7 cellular contexts compared by ENCODE assay signal in genomic region chr11:124801014-124801413, GRCh38. TPM values are rescaled to one million over a fixed set of nuclear protein-coding genes. Genes with fewer than 3 reads are reported as not detected.
DNase-seq lines count a peak whose midpoint lies in the region; ATAC-seq, FAIRE-seq and TF ChIP-seq lines count a peak whose summit lies in the region.

No MANE protein-coding gene starts in this region.

- TF ChIP-seq EP300 in SK-N-SH (IDR thresholded peaks at IDR 0.05; ENCODE audit: borderline replicate concordance in 1 of 2, low read depth in 1 of 2, low read length in 1 of 2) (no peak), ovary (IDR thresholded peaks at IDR 0.05) (no peak)

- CTCF ChIA-PET in SK-N-SH (lab: Yijun Ruan, JAX) = interaction anchor here (0.6 to 7.1 kb wide), 19 partner anchors 8 to 399 kb away, joined by 3 to 41 read pairs (median 4); partner anchors contain the start of gene ESAM

- peaks cover 42% of the 10 kb centered on the region for H3K79me2 ChIP-seq in SK-N-SH (ENCODE audit: insufficient read depth)

- POLR2A ChIA-PET in SK-N-SH (lab: Yijun Ruan, JAX) = interaction anchor here (0.7 to 2.2 kb wide), 5 partner anchors 12 to 153 kb away, joined by 4 to 7 read pairs (median 4); partner anchors contain the start of gene CCDC15

- intact Hi-C loops in ovary (cut with DNase I) = no loop called here

- peak overlapping the region; percentile 95 to 97 for H3K27ac ChIP-seq in SK-N-SH (ENCODE audit: low read depth in 2 of 2, low read length in 1 of 2)
- H3K27ac ChIP-seq in ovary = peak overlapping the region in 1 of 2 donors; percentile 99

- H3K4me3 ChIP-seq in SK-N-SH (ENCODE audit: low read depth in 2 of 2, low read length in 1 of 2) = peak overlapping the region; percentile 68 to 70
- H3K4me3 ChIP-seq in fibroblast of pulmonary artery (replicated peaks; ENCODE audit: low read depth, low read length) = peak overlapping the region; percentile 74
- H3K4me3 ChIP-seq in ovary = peak overlapping the region; percentile 98

- H3K9ac ChIP-seq in SK-N-SH = peak overlapping the region; percentile 97

- no peaks in the 10 kb centered on the region for H3K36me3 ChIP-seq in SK-N-SH (replicated peaks in 1 of 2; ENCODE audit: control insufficient read depth in 1 of 2, insufficient read depth in 2 of 2, low read length in 1 of 2)
- no peaks in the 10 kb centered on the region for H3K36me3 ChIP-seq in ovary

- no peak for TF ChIP-seq CTCF in SK-N-SH (IDR thresholded peaks at IDR 0.05)
- no peak for TF ChIP-seq CTCF in fibroblast of pulmonary artery (IDR thresholded peaks at IDR 0.05; ENCODE audit: low read length, missing control alignments)
- TF ChIP-seq CTCF in ovary (IDR thresholded peaks at IDR 0.05) = no peak

- no peak for TF ChIP-seq RAD21 in SK-N-SH (IDR thresholded peaks at IDR 0.05; ENCODE audit: low read length)

- ATAC-seq in HG03108 (IDR thresholded peaks at IDR 0.05; ENCODE audit: unreplicated experiment) = no peak

- peaks cover 26% of the 10 kb centered on the region for H4K20me1 ChIP-seq in SK-N-SH (ENCODE audit: insufficient read depth)

- peak overlapping the region; percentile 80 for H3K4me2 ChIP-seq in SK-N-SH

- H3K9me2 ChIP-seq in SK-N-SH = no peaks in the 10 kb centered on the region

- peaks cover 4% of the 10 kb centered on the region for H3F3A ChIP-seq in SK-N-SH (replicated peaks; ENCODE audit: insufficient read depth)

- no peak for TF ChIP-seq POLR2A in H54 (IDR thresholded peaks at IDR 0.05; ENCODE audit: low read depth, low read length)
- no peak for TF ChIP-seq POLR2A in ovary (IDR thresholded peaks at IDR 0.05)
- TF ChIP-seq POLR2A in erythroblast (IDR thresholded peaks at IDR 0.05; ENCODE audit: low read length) = no peak

- 9% methylated on average over 8 of the region's 8 CpGs for WGBS in SK-N-SH (ENCODE audit: low lambda C conversion rate)
- 1 to 2% (median 2%) methylated on average over 8 of the region's 8 CpGs for WGBS in ovary, 3 donors

- no peaks in the 10 kb centered on the region for H3K9me3 ChIP-seq in SK-N-SH
- no peaks in the 10 kb centered on the region for H3K9me3 ChIP-seq in ovary

- peaks cover 8 to 10% of the 10 kb centered on the region in 2 experiments; a peak in 3 of 4 replicates for H3K4me1 ChIP-seq in SK-N-SH (ENCODE audit: control insufficient read depth in 1 of 2, insufficient read depth in 2 of 2, low read depth in 1 of 2, low read length in 1 of 2)
- H3K4me1 ChIP-seq in ovary (ENCODE audit: insufficient read depth) = peaks cover 8% of the 10 kb centered on the region

- peak overlapping the region; percentile 90 for H2AFZ ChIP-seq in SK-N-SH (ENCODE audit: low read depth)

- peak; percentile 27 for FAIRE-seq in H54 (lab: Jason Lieb, UNC)

- DNase-seq in H54 (ENCODE audit: insufficient read length, low spot score) = no peak
- peak; percentile 8 for DNase-seq in SK-N-SH
- peak; percentile 57 for DNase-seq in fibroblast of pulmonary artery (ENCODE audit: low read depth)
- DNase-seq in ovary = no peak
- DNase-seq in NCI-H1092 treated with DMSO at 0.1 percent for 48 hours (lab: John Stamatoyannopoulos, UW) = no peak
- no peak for DNase-seq in erythroblast (lab: John Stamatoyannopoulos, UW)

- H3K27me3 ChIP-seq in SK-N-SH (ENCODE audit: insufficient read depth) = no peaks in the 10 kb centered on the region
- H3K27me3 ChIP-seq in ovary = no peaks in the 10 kb centered on the region

TF ChIP-seq in SK-N-SH, 30 proteins besides CTCF, POLR2A, EP300 and RAD21:
- TF ChIP-seq FOXM1 (IDR thresholded peaks at IDR 0.05; ENCODE audit: low read depth) (no peak), JUND (IDR thresholded peaks at IDR 0.05) (0 out of 2 replicates have a peak, but pooled peaks have one; percentile 12)
- TF ChIP-seq, protein P1, sequence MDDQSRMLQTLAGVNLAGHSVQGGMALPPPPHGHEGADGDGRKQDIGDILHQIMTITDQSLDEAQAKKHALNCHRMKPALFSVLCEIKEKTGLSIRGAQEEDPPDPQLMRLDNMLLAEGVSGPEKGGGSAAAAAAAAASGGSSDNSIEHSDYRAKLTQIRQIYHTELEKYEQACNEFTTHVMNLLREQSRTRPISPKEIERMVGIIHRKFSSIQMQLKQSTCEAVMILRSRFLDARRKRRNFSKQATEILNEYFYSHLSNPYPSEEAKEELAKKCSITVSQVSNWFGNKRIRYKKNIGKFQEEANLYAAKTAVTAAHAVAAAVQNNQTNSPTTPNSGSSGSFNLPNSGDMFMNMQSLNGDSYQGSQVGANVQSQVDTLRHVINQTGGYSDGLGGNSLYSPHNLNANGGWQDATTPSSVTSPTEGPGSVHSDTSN (IDR thresholded peaks at IDR 0.05) = peak; percentile 50

RNA-seq across cellular contexts. Expression of gene MSANTD2, which starts 0.8 kb away (rescaled TPM):
- polyA plus RNA-seq in SK-N-SH (2012; rRNA removed) (6.4 and 8.5 TPM in 2 replicates), ovary (10 to 100 TPM in 1 of 2 donors, 1 to 10 TPM in 1; 9.9 to 16.7 TPM)
- 5.6 and 5.8 TPM in 2 replicates for polyA plus RNA-seq in SK-N-SH (2012; cell fraction: cytosol; rRNA removed)
- polyA plus RNA-seq in SK-N-SH (2012; cell fraction: nucleus; rRNA removed) = 27.2 and 31.2 TPM in 2 replicates
- total RNA-seq in ovary = 10 to 100 TPM; 14.8 to 19.4 (median 17.1) TPM

RNA-seq across cellular contexts. Expression of gene ESAM, which starts 38.9 kb away (rescaled TPM):
- polyA plus RNA-seq in SK-N-SH (2012; rRNA removed) (1.3 and 1.4 TPM in 2 replicates), ovary (10 to 100 TPM; 40.7 to 46.6 TPM)
- 0.40 and 0.71 TPM in 2 replicates for polyA plus RNA-seq in SK-N-SH (2012; cell fraction: cytosol; rRNA removed)
- 14.9 and 16.5 TPM in 2 replicates for polyA plus RNA-seq in SK-N-SH (2012; cell fraction: nucleus; rRNA removed)
- 10 to 100 TPM in 4 of 7 donors, 1 to 10 TPM in 3; 7.3 to 28.4 (median 11.2) TPM for total RNA-seq in ovary

RNA-seq across cellular contexts. Expression of gene VSIG2, which starts 49.0 kb away (rescaled TPM):
- polyA plus RNA-seq in SK-N-SH (2012; rRNA removed) (0.06 TPM in 1 of 2 replicates, not detected in the other), ovary (under 1 TPM; 0.30 to 0.48 TPM)
- polyA plus RNA-seq in SK-N-SH (2012; cell fraction: cytosol; rRNA removed) = not detected in 2 replicates
- 0.07 and 0.08 TPM in 2 replicates for polyA plus RNA-seq in SK-N-SH (2012; cell fraction: nucleus; rRNA removed)
- total RNA-seq in ovary = 10 to 100 TPM in 1 of 7 donors, 1 to 10 TPM in 3, under 1 TPM in 2, not detected in 1; 0.38 to 27.1 (median 1.8) TPM

Comparison
In these comparisons a context has a peak if more than half of its experiments do, and no peak if none do; other contexts are left out.
1. DNase-seq: peak in SK-N-SH (single experiment) and fibroblast of pulmonary artery (single experiment); none in H54 (single experiment), ovary (0 of 5), NCI-H1092 treated with DMSO at 0.1 percent for 48 hours (single experiment) and erythroblast (0 of 2).
2. Peak in every context shown above with its lines, with median percentiles within 50 percentile points of each other: H3K4me3 ChIP-seq.